10 cellular contexts compared by ENCODE assay signal in genomic region chr14:29584992-29585391, GRCh38.
DNase-seq lines count a peak whose midpoint lies in the region; ATAC-seq and TF ChIP-seq lines count a peak whose summit lies in the region.
"Had no signal": no experiment of that assay in that cellular context is flagged by ENCODE, and none has a peak within 500 bp of the region (broad histone marks: within the 10 kb centered on the region; RNA-seq: fewer than 3 reads in every experiment).

No MANE protein-coding gene starts in this region.

- peaks cover 15 to 33% of the 10 kb centered on the region in 2 donors for H3K4me1 ChIP-seq in adrenal gland (replicated peaks in 1 of 2)
- H3K4me1 ChIP-seq in OCI-LY7 (ENCODE audit: insufficient read depth, low read length, poor library complexity, severe bottlenecking), result no peaks in the 10 kb centered on the region

- no peaks in the 10 kb centered on the region for H3K79me2 ChIP-seq in OCI-LY7 (ENCODE audit: insufficient read depth, low read depth, low read length)

- H4K20me1 ChIP-seq in OCI-LY7 (ENCODE audit: insufficient read depth, low read length), result no peaks in the 10 kb centered on the region

- H3K36me3 ChIP-seq in adrenal gland (replicated peaks in 1 of 2) (no peaks in the 10 kb centered on the region), OCI-LY7 (ENCODE audit: insufficient read depth, low read length) (no peaks in the 10 kb centered on the region)

- POLR2A ChIA-PET in OCI-LY7 (lab: Charles Lee), result no interaction called here

- H3K27me3 ChIP-seq in adrenal gland, result no peaks in the 10 kb centered on the region

- intact Hi-C loops in adrenal gland (cut with DNase I) (loop anchor here in 1 of 2 donors (10.0 kb wide), 1 partner anchor 340 kb away; the partner anchor contains the start of gene PRKD1), OCI-LY7 (cut with micrococcal nuclease; ENCODE audit: unreplicated experiment) (no loop called here)

- no peak for ATAC-seq in HG02798 (IDR thresholded peaks at IDR 0.05; ENCODE audit: poor library complexity, unreplicated experiment)

- no TSS peak for BruUV-seq in OCI-LY7 (replicated peaks; lab: Mats Ljungman, UMichigan)

- H3K27ac ChIP-seq in adrenal gland, result peak overlapping the region in 3 of 5 donors; percentile 31 to 73 (median 37)
- no peak overlapping the region for H3K27ac ChIP-seq in OCI-LY7 (ENCODE audit: low read depth, low read length, poor library complexity, severe bottlenecking)
- H3K27ac ChIP-seq: HL-60 had no signal

- DNase-seq in HuH-7.5 (ENCODE audit: low spot score) (peak; percentile 53), adrenal gland (peak; percentile 59 to 91 (median 88)), iPS-NIHi11 (ENCODE audit: low spot score) (peak; percentile 11), smooth muscle cell of the brain vasculature (ENCODE audit: low read depth, low spot score) (peak; percentile 59), OCI-LY7 (ENCODE audit: low spot score) (no peak), HK-2 (ENCODE audit: unreplicated experiment) (no peak)
- no peak for DNase-seq in stimulated activated CD4-positive, alpha-beta T cell treated with anti-CD3 and anti-CD28 coated beads, Interleukin-12 subunit alpha, Interleukin-12 subunit beta, amount 100 ng/mL, for 4 hours
- DNase-seq: activated naive CD8-positive, alpha-beta T cell treated with anti-CD3 and anti-CD28 coated beads, Interleukin-2, amount 10 ng/mL, durations not matched to agents 7 days and 5 days had no signal

- CTCF ChIA-PET in OCI-LY7 (lab: Charles Lee; ENCODE audit: unreplicated experiment), result no interaction called here

- H3K9me3 ChIP-seq in adrenal gland (replicated peaks in 1 of 3), result no peaks in the 10 kb centered on the region
- H3K9me3 ChIP-seq in OCI-LY7 (ENCODE audit: low read length), result no peaks in the 10 kb centered on the region

- 14 to 22% (median 21%) methylated on average over 8 of the region's 8 CpGs for WGBS in adrenal gland, 4 donors

- no peak for TF ChIP-seq POLR2A in adrenal gland (IDR thresholded peaks at IDR 0.05)

- no peaks in the 10 kb centered on the region for H3K9me2 ChIP-seq in OCI-LY7 (ENCODE audit: insufficient read depth, low read length)

- peak overlapping the region in 1 of 4 donors; percentile 24 for H3K4me3 ChIP-seq in adrenal gland
- no peak overlapping the region for H3K4me3 ChIP-seq in OCI-LY7 (ENCODE audit: low read depth, low read length, poor library complexity, severe bottlenecking)

- TF ChIP-seq CTCF in adrenal gland (IDR thresholded peaks at IDR 0.05), result no peak
- TF ChIP-seq CTCF in OCI-LY7 (conservative IDR thresholded peaks at IDR 0.05; ENCODE audit: low read length), result no peak

- H2AFZ ChIP-seq in OCI-LY7 (ENCODE audit: low read length), result no peak overlapping the region

- no peak overlapping the region for H3K4me2 ChIP-seq in OCI-LY7 (ENCODE audit: low read length)

Comparison
In these comparisons a context has a peak if more than half of its experiments do, and no peak if none do; other contexts are left out.
1. DNase-seq: peak in HuH-7.5 (single experiment), adrenal gland (7 of 7), iPS-NIHi11 (single experiment) and smooth muscle cell of the brain vasculature (single experiment); none in OCI-LY7 (single experiment), stimulated activated CD4-positive, alpha-beta T cell treated with anti-CD3 and anti-CD28 coated beads, Interleukin-12 subunit alpha, Interleukin-12 subunit beta, amount 100 ng/mL, for 4 hours (single experiment) and HK-2 (single experiment).